Comparison of ENCODE assay signal across 12 cellular contexts in genomic region chr2:85744771-85745601, GRCh38. TPM values are rescaled to one million over a fixed set of nuclear protein-coding genes. Genes with fewer than 3 reads are reported as not detected.
DNase-seq lines count a peak whose midpoint lies in the region; TF ChIP-seq lines count a peak whose summit lies in the region.
"Had no signal": no experiment of that assay in that cellular context is flagged by ENCODE, and none has a peak within 500 bp of the region (broad histone marks: within the 10 kb centered on the region; RNA-seq: fewer than 3 reads in every experiment).

No MANE protein-coding gene starts in this region.

- no peaks in the 10 kb centered on the region for H3K9me3 ChIP-seq in esophagus squamous epithelium
- H3K9me3 ChIP-seq in muscle layer of duodenum (ENCODE audit: control insufficient read depth in 1 of 2, low read length in 2 of 2) = no peaks in the 10 kb centered on the region
- H3K9me3 ChIP-seq: right lobe of liver had no signal

- no peak for TF ChIP-seq CTCF in esophagus squamous epithelium (IDR thresholded peaks at IDR 0.05)

- H3K36me3 ChIP-seq in esophagus squamous epithelium (no peaks in the 10 kb centered on the region), muscle layer of duodenum (ENCODE audit: control insufficient read depth in 1 of 2, insufficient read depth in 2 of 2, low read length in 2 of 2) (no peaks in the 10 kb centered on the region), urinary bladder (ENCODE audit: insufficient read depth) (no peaks in the 10 kb centered on the region)
- H3K36me3 ChIP-seq: right lobe of liver had no signal

- H3K4me1 ChIP-seq in esophagus squamous epithelium = peaks cover 30 to 83% (median 75%) of the 10 kb centered on the region in 3 donors
- peaks cover 33 to 66% of the 10 kb centered on the region in 2 donors for H3K4me1 ChIP-seq in muscle layer of duodenum (ENCODE audit: control insufficient read depth in 1 of 2, insufficient read depth in 2 of 2, low read length in 2 of 2)
- H3K4me1 ChIP-seq in urinary bladder (ENCODE audit: insufficient read depth) = peaks cover 5% of the 10 kb centered on the region

- TF ChIP-seq POLR2A in esophagus squamous epithelium (IDR thresholded peaks at IDR 0.05) = no peak

- DNase-seq in DMS79 treated with DMSO at 0.1 percent for 48 hours (lab: John Stamatoyannopoulos, UW) = peak; percentile 13
- no peak for DNase-seq in DMS79 (lab: John Stamatoyannopoulos, UW)
- no peak for DNase-seq in esophagus squamous epithelium (lab: John Stamatoyannopoulos, UW)
- no peak for DNase-seq in DMS53 (lab: John Stamatoyannopoulos, UW)
- DNase-seq in islet precursor cell = no peak
- DNase-seq in DMS153 (lab: John Stamatoyannopoulos, UW) = no peak
- DNase-seq: effector CD8-positive, alpha-beta T cell; NCI-H1930 had no signal

- H3K4me3 ChIP-seq in esophagus squamous epithelium (peak overlapping the region in 1 of 4 donors; percentile 38), muscle layer of duodenum (ENCODE audit: low read depth in 1 of 2, low read length in 2 of 2) (peak overlapping the region in 1 of 2 donors; percentile 19), urinary bladder (ENCODE audit: low read depth, low read length) (no peak overlapping the region)
- H3K4me3 ChIP-seq: right lobe of liver had no signal

- H3K27me3 ChIP-seq in esophagus squamous epithelium (peaks cover 0 to 43% (median 0%) of the 10 kb centered on the region in 4 donors), muscle layer of duodenum (ENCODE audit: low read depth, low read length) (no peaks in the 10 kb centered on the region)
- H3K27me3 ChIP-seq: right lobe of liver had no signal

- H3K27ac ChIP-seq in esophagus squamous epithelium (peak overlapping the region; percentile 44 to 93 (median 90)), muscle layer of duodenum (ENCODE audit: low read length) (peak overlapping the region; percentile 6), urinary bladder (ENCODE audit: low read depth) (peak overlapping the region; percentile 77)
- H3K27ac ChIP-seq: 22Rv1, right lobe of liver had no signal

- WGBS in esophagus squamous epithelium, 2 donors = 42 to 55% methylated on average over 9 of the region's 9 CpGs
- 22% methylated on average over 9 of the region's 9 CpGs for WGBS in urinary bladder

- intact Hi-C loops in esophagus squamous epithelium (cut with DNase I) = no loop called here

RNA-seq across cellular contexts. Expression of gene ATOH8, which starts 8.8 kb away (rescaled TPM):
- total RNA-seq in esophagus squamous epithelium (10 to 100 TPM in 2 of 4 donors, 1 to 10 TPM in 2; 2.0 to 24.6 (median 7.6) TPM), urinary bladder (18.3 TPM)
- 49.2 TPM for polyA plus RNA-seq in urinary bladder

RNA-seq across cellular contexts. Expression of gene GNLY, which starts 50.8 kb away (rescaled TPM):
- total RNA-seq in esophagus squamous epithelium = 1 to 10 TPM in 3 of 4 donors, under 1 TPM in 1; 0.76 to 6.1 (median 2.1) TPM
- total RNA-seq in urinary bladder = not detected
- polyA plus RNA-seq in urinary bladder = 1.8 TPM

Comparison
In these comparisons a context has a peak if more than half of its experiments do, and no peak if none do; other contexts are left out.
1. H3K27ac ChIP-seq: peak in every context shown above with its lines; median percentile 90 in esophagus squamous epithelium; 77 in urinary bladder; 6 in muscle layer of duodenum.